In the genomic region with DNA sequence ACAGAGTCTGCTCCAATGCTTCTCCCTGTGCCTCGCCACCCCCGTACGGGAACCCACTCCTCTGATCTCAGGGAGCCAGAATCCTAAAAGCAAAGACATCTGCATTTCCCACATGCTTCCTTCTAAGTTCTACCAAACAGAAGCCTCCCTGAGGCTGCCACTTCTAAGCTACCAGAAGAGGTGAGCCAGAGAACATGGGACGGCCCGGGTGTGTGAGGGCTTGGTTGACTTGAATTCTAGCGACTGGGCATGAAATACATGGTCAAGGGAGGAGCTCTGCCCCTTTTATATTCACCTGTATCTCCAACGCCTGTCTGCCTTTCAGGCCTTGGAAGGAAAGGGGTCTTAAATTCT, we compare ENCODE assay signal across 14 cellular contexts. TPM values are rescaled to one million over a fixed set of nuclear protein-coding genes. Genes with fewer than 3 reads are reported as not detected.
DNase-seq lines count a peak whose midpoint lies in the region; ATAC-seq, FAIRE-seq and TF ChIP-seq lines count a peak whose summit lies in the region.
"Had no signal": no experiment of that assay in that cellular context is flagged by ENCODE, and none has a peak within 500 bp of the region (broad histone marks: within the 10 kb centered on the region; RNA-seq: fewer than 3 reads in every experiment).

No MANE protein-coding gene starts in this region.

- TF ChIP-seq CTCF in Panc1 (IDR thresholded peaks at IDR 0.05) = no peak
- TF ChIP-seq CTCF in neural progenitor cell (IDR thresholded peaks at IDR 0.05) = no peak
- TF ChIP-seq CTCF in lower leg skin (IDR thresholded peaks at IDR 0.05) = no peak

- no peak for FAIRE-seq in GM19239 (lab: Jason Lieb, UNC)
- FAIRE-seq: K562 had no signal

- H3K9me3 ChIP-seq in Panc1 (ENCODE audit: control insufficient read depth, insufficient read depth, low read depth, low read length) (no peaks in the 10 kb centered on the region), neural progenitor cell (ENCODE audit: low read depth) (no peaks in the 10 kb centered on the region)

- peaks cover 5% of the 10 kb centered on the region for H3F3A ChIP-seq in neural progenitor cell (ENCODE audit: low read depth)

- peak overlapping the region; percentile 54 to 68 for H3K4me3 ChIP-seq in Panc1 (ENCODE audit: low read depth in 2 of 2, low read length in 2 of 2)
- peak overlapping the region; percentile 38 for H3K4me3 ChIP-seq in iPS-11a (ENCODE audit: low read depth, low read length)
- peak overlapping the region; percentile 58 for H3K4me3 ChIP-seq in neural progenitor cell
- H3K4me3 ChIP-seq in lower leg skin (ENCODE audit: low read depth, poor library complexity, severe bottlenecking) = no peak overlapping the region
- H3K4me3 ChIP-seq: K562 had no signal

- H3K27ac Mint-ChIP-seq in neural progenitor cell = no peak overlapping the region
- H3K27ac Mint-ChIP-seq: stimulated activated naive CD8-positive, alpha-beta T cell treated with anti-CD3 and anti-CD28 coated beads, Interleukin-15, amount 100 ng/mL, for 72 hours had no signal

- no peak overlapping the region for H3K9ac ChIP-seq in neural progenitor cell

- TF ChIP-seq POLR2A in lower leg skin (IDR thresholded peaks at IDR 0.05) = no peak

- H3K4me1 ChIP-seq in Panc1 (ENCODE audit: control insufficient read depth, insufficient read depth, low read length) (peaks cover 3% of the 10 kb centered on the region), neural progenitor cell (no peaks in the 10 kb centered on the region)

- no peak overlapping the region for H3K27ac ChIP-seq in Panc1 (ENCODE audit: low read length)
- no peak overlapping the region for H3K27ac ChIP-seq in neural progenitor cell

- peaks cover 13% of the 10 kb centered on the region for H3K4me1 Mint-ChIP-seq in neural progenitor cell

- no peaks in the 10 kb centered on the region for H3K36me3 Mint-ChIP-seq in neural progenitor cell

- H3K27me3 ChIP-seq in Panc1 (ENCODE audit: control insufficient read depth, insufficient read depth, low read length) = no peaks in the 10 kb centered on the region
- peaks cover 56% of the 10 kb centered on the region for H3K27me3 ChIP-seq in neural progenitor cell

- CTCF ChIA-PET in Panc1 (lab: Charles Lee) = no interaction called here

- no peaks in the 10 kb centered on the region for H3K36me3 ChIP-seq in Panc1 (ENCODE audit: control insufficient read depth, insufficient read depth, low read length)
- no peaks in the 10 kb centered on the region for H3K36me3 ChIP-seq in neural progenitor cell

- peak overlapping the region; percentile 86 for H3K4me3 Mint-ChIP-seq in neural progenitor cell

- peak overlapping the region; percentile 93 for H3K4me2 ChIP-seq in neural progenitor cell

- H3K27me3 Mint-ChIP-seq in neural progenitor cell (ENCODE audit: insufficient read depth, low read depth) = peaks cover 31% of the 10 kb centered on the region

- ATAC-seq in Panc1 (no peak), HG03039 (IDR thresholded peaks at IDR 0.05; ENCODE audit: unreplicated experiment) (no peak), HG02571 (IDR thresholded peaks at IDR 0.05; ENCODE audit: unreplicated experiment) (no peak)
- ATAC-seq: K562; stimulated activated naive CD8-positive, alpha-beta T cell treated with anti-CD3 and anti-CD28 coated beads, Interleukin-15, amount 100 ng/mL, for 72 hours had no signal

- in situ Hi-C loops in G401 (cut with HindIII; ENCODE audit: low sequenced_read_pairs) = no loop called here
- in situ Hi-C loops in Panc1 (cut with HindIII; ENCODE audit: low pct_unique_long_range_greater_than_20kb, low sequenced_read_pairs) = no loop called here

- WGBS in lower leg skin, 2 donors = 25 to 28% methylated on average over 6 to 7 of the region's 7 CpGs

- H3K79me2 ChIP-seq in neural progenitor cell (ENCODE audit: low read depth) = no peaks in the 10 kb centered on the region

- H4K20me1 ChIP-seq in neural progenitor cell (ENCODE audit: low read depth) = peaks cover 4% of the 10 kb centered on the region

- intact Hi-C loops in Panc1 (cut with micrococcal nuclease; ENCODE audit: unreplicated experiment) (loop anchor here (5.0 to 10.0 kb wide), 2 partner anchors 536 to 919 kb away; no protein-coding TSS in a partner anchor), lower leg skin (cut with DNase I; ENCODE audit: low total_unique reads) (loop anchor here (10.0 kb wide), 1 partner anchor 539 kb away; no protein-coding TSS in a partner anchor)

- H2AFZ ChIP-seq in neural progenitor cell (replicated peaks) = no peak overlapping the region

- POLR2A ChIA-PET in Panc1 (lab: Charles Lee) = interaction anchor here (0.7 kb wide), 1 partner anchor 447 kb away, joined by 9 read pairs; no protein-coding TSS in a partner anchor

- peak; percentile 55 for DNase-seq in G401 (ENCODE audit: low spot score)
- no peak for DNase-seq in Panc1 (ENCODE audit: low read depth, low spot score)
- no peak for DNase-seq in neural progenitor cell (ENCODE audit: low spot score)
- no peak for DNase-seq in lower leg skin (ENCODE audit: low spot score in 2 of 2)
- DNase-seq in GM19239 (ENCODE audit: insufficient read length, low spot score) = no peak
- DNase-seq: activated CD4-positive, alpha-beta T cell treated with anti-CD3 and anti-CD28 coated beads for 4 hours; activated naive CD4-positive, alpha-beta T cell treated with anti-CD3 and anti-CD28 coated beads, Interleukin-2, amount 50 U/mL, for 16 hours; activated T-cell treated with anti-CD3 and anti-CD28 coated beads for 4 hours; NCI-H1092; stimulated activated naive CD8-positive, alpha-beta T cell treated with anti-CD3 and anti-CD28 coated beads, Interleukin-15, amount 100 ng/mL, for 72 hours had no signal

- peaks cover 2% of the 10 kb centered on the region for H3K9me3 Mint-ChIP-seq in neural progenitor cell
- H3K9me3 Mint-ChIP-seq: stimulated activated naive CD8-positive, alpha-beta T cell treated with anti-CD3 and anti-CD28 coated beads, Interleukin-15, amount 100 ng/mL, for 72 hours had no signal

- no TSS peak for BruUV-seq in Panc1 (replicated peaks; lab: Mats Ljungman, UMichigan)

RNA-seq across cellular contexts. Expression of a gene that starts 1.4 kb away (rescaled TPM):
- total RNA-seq in G401 (2014; rRNA removed; shearing (Covaris generic)) = not detected in 2 replicates
- total RNA-seq in Panc1 (2021; ENCODE audit: unreplicated experiment) = 12.3 TPM
- 6.9 TPM for polyA plus RNA-seq in Panc1 (2012; ENCODE audit: insufficient read length)
- 1.6 and 1.8 TPM in 2 replicates for total RNA-seq in neural progenitor cell (ENCODE audit: low replicate concordance)
- total RNA-seq in lower leg skin = 1 to 10 TPM in 2 of 4 donors, under 1 TPM in 2; 0.30 to 1.7 (median 0.73) TPM
- total RNA-seq: K562 had no signal
- polyA plus RNA-seq: K562 had no signal
